Comparison of ENCODE assay signal across 8 cellular contexts in the genomic region with DNA sequence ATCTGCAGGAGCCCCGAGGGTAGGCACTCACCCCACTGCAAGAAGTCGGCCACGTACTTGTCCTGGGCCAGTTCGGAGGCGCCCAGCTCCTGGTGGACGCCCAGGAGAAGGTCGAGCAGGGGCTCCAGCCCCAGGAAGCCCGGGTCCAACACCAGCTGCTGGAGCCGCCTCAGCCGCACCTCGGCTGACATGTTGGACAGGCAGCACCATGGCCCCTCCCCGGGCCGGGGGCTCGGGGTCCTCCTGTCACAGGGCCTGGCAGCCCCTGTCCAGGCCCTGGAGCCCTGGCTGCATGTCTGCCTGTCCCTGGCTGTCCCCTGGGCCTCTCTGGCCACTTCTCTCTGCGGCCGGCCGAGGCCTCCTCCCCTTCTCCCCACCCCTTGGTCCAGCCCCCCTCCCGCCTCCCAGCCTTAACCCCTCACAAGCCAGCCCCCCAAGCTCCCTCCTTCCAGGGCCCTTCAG. TPM values are rescaled to one million over a fixed set of nuclear protein-coding genes. Genes with fewer than 3 reads are reported as not detected.
A peak's percentile ranks its signal among the peaks of the same experiment; 100 is the strongest.
DNase-seq lines count a peak whose midpoint lies in the region; ATAC-seq, FAIRE-seq and TF ChIP-seq lines count a peak whose summit lies in the region.

A gene with protein sequence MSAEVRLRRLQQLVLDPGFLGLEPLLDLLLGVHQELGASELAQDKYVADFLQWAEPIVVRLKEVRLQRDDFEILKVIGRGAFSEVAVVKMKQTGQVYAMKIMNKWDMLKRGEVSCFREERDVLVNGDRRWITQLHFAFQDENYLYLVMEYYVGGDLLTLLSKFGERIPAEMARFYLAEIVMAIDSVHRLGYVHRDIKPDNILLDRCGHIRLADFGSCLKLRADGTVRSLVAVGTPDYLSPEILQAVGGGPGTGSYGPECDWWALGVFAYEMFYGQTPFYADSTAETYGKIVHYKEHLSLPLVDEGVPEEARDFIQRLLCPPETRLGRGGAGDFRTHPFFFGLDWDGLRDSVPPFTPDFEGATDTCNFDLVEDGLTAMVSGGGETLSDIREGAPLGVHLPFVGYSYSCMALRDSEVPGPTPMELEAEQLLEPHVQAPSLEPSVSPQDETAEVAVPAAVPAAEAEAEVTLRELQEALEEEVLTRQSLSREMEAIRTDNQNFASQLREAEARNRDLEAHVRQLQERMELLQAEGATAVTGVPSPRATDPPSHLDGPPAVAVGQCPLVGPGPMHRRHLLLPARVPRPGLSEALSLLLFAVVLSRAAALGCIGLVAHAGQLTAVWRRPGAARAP (minus strand): TSS at position 329 of the 462 bp plus-strand sequence. CDS start 138 bp downstream, at position 191.

- H3K4me1 ChIP-seq in keratinocyte (ENCODE audit: control insufficient read depth, extremely low read depth, insufficient read depth, low read length) (peaks cover 33% of the 10 kb centered on the region), spleen (peaks cover 10 to 69% (median 52%) of the 10 kb centered on the region in 6 donors)

- H3K27me3 ChIP-seq in keratinocyte (ENCODE audit: control insufficient read depth, extremely low read depth, insufficient read depth, low read length): no peaks in the 10 kb centered on the region
- peaks cover 0 to 97% (median 0%) of the 10 kb centered on the region in 7 donors for H3K27me3 ChIP-seq in spleen (replicated peaks in 1 of 7)

- no peak for TF ChIP-seq POLR2A in spleen (IDR thresholded peaks at IDR 0.05)

- no peak for TF ChIP-seq CTCF in astrocyte of the cerebellum (IDR thresholded peaks at IDR 0.05; ENCODE audit: low read depth, low read length, missing control alignments)
- no peak for TF ChIP-seq CTCF in keratinocyte (optimal IDR thresholded peaks at IDR 0.05 in 1 of 3, IDR thresholded peaks at IDR 0.05 in 1 of 3, conservative IDR thresholded peaks at IDR 0.05 in 1 of 3; ENCODE audit: extremely low read depth in 1 of 3, insufficient read depth in 2 of 3, low read length in 3 of 3)
- no peak for TF ChIP-seq CTCF in spleen (IDR thresholded peaks at IDR 0.05 in 8 of 11, conservative IDR thresholded peaks at IDR 0.05 in 3 of 11)

- H3K27ac ChIP-seq in keratinocyte (ENCODE audit: control insufficient read depth, insufficient read depth, low read length) (no peak within 1 kb of the TSS), spleen (peak within 1 kb of the TSS; percentile 19 to 71 (median 58))

- H3K9me3 ChIP-seq in keratinocyte (ENCODE audit: control insufficient read depth, low read depth, low read length) (no peaks in the 10 kb centered on the region), spleen (no peaks in the 10 kb centered on the region)

- dilution Hi-C loops in keratinocyte (cut with MboI; ENCODE audit: extremely low pct_ligation_motif_present, low sequenced_read_pairs): no loop called here

- H3K4me2 ChIP-seq in keratinocyte (ENCODE audit: control insufficient read depth, extremely low read depth, insufficient read depth, low read depth, low read length): peak within 1 kb of the TSS; percentile 16

- intact Hi-C loops in spleen (cut with DNase I; ENCODE audit: low total_unique reads): no loop called here

- 36 to 62% (median 59%) methylated on average over 6 to 18 of the region's 18 CpGs for WGBS in spleen, 5 donors

- no peaks in the 10 kb centered on the region for H3K79me2 ChIP-seq in keratinocyte (ENCODE audit: control insufficient read depth, insufficient read depth, low read length)

- ATAC-seq in HG02970 (IDR thresholded peaks at IDR 0.05; ENCODE audit: low FRiP score, unreplicated experiment) (no peak), GM19467 (IDR thresholded peaks at IDR 0.05; ENCODE audit: unreplicated experiment) (no peak)

- peaks cover 13% of the 10 kb centered on the region for H4K20me1 ChIP-seq in keratinocyte (ENCODE audit: control insufficient read depth, extremely low read depth, insufficient read depth, low read length)

- H3K9me1 ChIP-seq in keratinocyte (ENCODE audit: control insufficient read depth, extremely low read depth, insufficient read depth, low read length): no peaks in the 10 kb centered on the region

- in situ Hi-C loops in astrocyte of the cerebellum (cut with HindIII; ENCODE audit: low sequenced_read_pairs): no loop called here

- H3K4me3 ChIP-seq in astrocyte of the cerebellum (ENCODE audit: low read depth, low read length) (peak within 1 kb of the TSS; percentile 24), keratinocyte (ENCODE audit: control insufficient read depth in 2 of 3, extremely low read depth in 1 of 3, insufficient read depth in 2 of 3, low read depth in 1 of 3, low read length in 3 of 3) (peak within 1 kb of the TSS in 1 of 3 experiments; percentile 34), spleen (peak within 1 kb of the TSS in 7 of 8 donors; percentile 13 to 54 (median 29))

- no peak for DNase-seq in HT-29 (ENCODE audit: low spot score)
- no peak for DNase-seq in astrocyte of the cerebellum (ENCODE audit: low read depth)
- DNase-seq in keratinocyte (ENCODE audit: low read depth, low spot score): no peak
- no peak for DNase-seq in spleen
- no peak for DNase-seq in HK-2 (ENCODE audit: unreplicated experiment)
- no peak for DNase-seq in HuH-7.5 (ENCODE audit: low spot score)

- no peak within 1 kb of the TSS for H2AFZ ChIP-seq in keratinocyte (ENCODE audit: control insufficient read depth, low read length)

- H3K9ac ChIP-seq in keratinocyte (ENCODE audit: control insufficient read depth, extremely low read depth, insufficient read depth, low read length): no peak within 1 kb of the TSS

- no peak for FAIRE-seq in keratinocyte (lab: Jason Lieb, UNC)

- H3K36me3 ChIP-seq in keratinocyte (ENCODE audit: control insufficient read depth in 2 of 2, extremely low read depth in 1 of 2, insufficient read depth in 2 of 2, low read length in 2 of 2) (peaks cover 14 to 26% of the 10 kb centered on the region in 2 experiments), spleen (peaks cover 0 to 44% (median 31%) of the 10 kb centered on the region in 6 donors)

RNA-seq across cellular contexts. Expression of the gene that starts here (rescaled TPM):
- 31.1 and 45.7 TPM in 2 replicates for total RNA-seq in HT-29 (2014; rRNA removed; shearing (Covaris generic))
- polyA plus RNA-seq in keratinocyte: 7.0 to 12.8 TPM (median 8.1 TPM) in 3 replicates
- polyA plus RNA-seq in keratinocyte (2011; ENCODE audit: low read depth): 15.4 TPM
- polyA plus RNA-seq in keratinocyte (2011; cell fraction: cytosol; rRNA removed): 2.8 and 7.2 TPM in 2 replicates
- polyA plus RNA-seq in keratinocyte (2011; cell fraction: nucleus; rRNA removed): 76.2 and 104 TPM in 2 replicates
- 13.2 and 17.9 TPM in 2 replicates for polyA plus RNA-seq in keratinocyte (2012; ENCODE audit: low replicate concordance)
- 7.1 to 11.4 TPM (median 9.1 TPM) in 3 replicates for polyA minus RNA-seq in keratinocyte
- 3.3 TPM for polyA minus RNA-seq in keratinocyte (2011; cell fraction: cytosol; rRNA and poly(A)+ RNA removed)
- 12.0 and 16.4 TPM in 2 replicates for polyA minus RNA-seq in keratinocyte (2011; cell fraction: nucleus; rRNA and poly(A)+ RNA removed)
- 10 to 100 TPM; 22.2 to 54.6 (median 32.7) TPM for total RNA-seq in spleen
- polyA plus RNA-seq in spleen: 100 to 1,000 TPM in 1 of 3 donors, 10 to 100 TPM in 2; 17.9 to 147 (median 38.1) TPM
